In genomic region chr6:30719356-30719755, GRCh38 we compare ENCODE assay signal across 8 cellular contexts. TPM values are rescaled to one million over a fixed set of nuclear protein-coding genes. Genes with fewer than 3 reads are reported as not detected.
DNase-seq lines count a peak whose midpoint lies in the region; ATAC-seq and TF ChIP-seq lines count a peak whose summit lies in the region.

No MANE protein-coding gene starts in this region.

- TF ChIP-seq CTCF in BJ (IDR thresholded peaks at IDR 0.05; ENCODE audit: insufficient read depth, low read depth, low read length) = no peak
- no peak for TF ChIP-seq CTCF in cardiac fibroblast (IDR thresholded peaks at IDR 0.05; ENCODE audit: low read depth, low read length)

- H3K27me3 ChIP-seq in BJ (ENCODE audit: control insufficient read depth, insufficient read depth, low read length) = no peaks in the 10 kb centered on the region
- no peaks in the 10 kb centered on the region for H3K27me3 ChIP-seq in naive thymus-derived CD4-positive, alpha-beta T cell (ENCODE audit: control insufficient read depth in 2 of 2, insufficient read depth in 2 of 2, low read length in 2 of 2)

- no peaks in the 10 kb centered on the region for H3K27me3 Mint-ChIP-seq in naive thymus-derived CD4-positive, alpha-beta T cell

- POLR2A ChIA-PET in BJ (lab: Charles Lee) = no interaction called here
- POLR2A ChIA-PET in naive thymus-derived CD4-positive, alpha-beta T cell (lab: Charles Lee) = interaction anchor here (0.6 to 17.4 kb wide), 7 partner anchors 15 to 149 kb away, joined by 3 to 499 read pairs (median 4); partner anchors contain the start of genes ABCF1 and DHX16

- peak overlapping the region; percentile 90 to 100 (median 97) for H3K4me3 Mint-ChIP-seq in naive thymus-derived CD4-positive, alpha-beta T cell

- peaks cover 12% of the 10 kb centered on the region for H3K36me3 ChIP-seq in BJ (ENCODE audit: control insufficient read depth, insufficient read depth, low read length)
- peaks cover 4 to 24% (median 10%) of the 10 kb centered on the region in 3 experiments for H3K36me3 ChIP-seq in naive thymus-derived CD4-positive, alpha-beta T cell (ENCODE audit: control insufficient read depth in 2 of 3, insufficient read depth in 3 of 3, low read length in 3 of 3)

- peak overlapping the region; percentile 93 for H3K27ac ChIP-seq in naive thymus-derived CD4-positive, alpha-beta T cell (ENCODE audit: low read depth, low read length)

- no peaks in the 10 kb centered on the region for H3K9me3 ChIP-seq in naive thymus-derived CD4-positive, alpha-beta T cell (ENCODE audit: control insufficient read depth in 2 of 3, low read length in 3 of 3)

- H3K27ac Mint-ChIP-seq in naive thymus-derived CD4-positive, alpha-beta T cell = peak overlapping the region; percentile 90 to 98 (median 96)

- peaks cover 39 to 75% (median 64%) of the 10 kb centered on the region in 7 donors for H3K4me1 Mint-ChIP-seq in naive thymus-derived CD4-positive, alpha-beta T cell

- intact Hi-C loops in naive thymus-derived CD4-positive, alpha-beta T cell (cut with micrococcal nuclease) = loop anchor here (5.0 kb wide), 3 partner anchors 483 to 997 kb away; partner anchors contain the start of genes HLA-C (in 1 of the 2) and HLA-F (in 1 of the 2)

- H3K4me3 ChIP-seq in BJ (ENCODE audit: low read depth, low read length) = peak overlapping the region; percentile 51
- peak overlapping the region; percentile 98 for H3K4me3 ChIP-seq in Jurkat, Clone E6-1 (ENCODE audit: low read length)
- H3K4me3 ChIP-seq in cardiac fibroblast (replicated peaks in 1 of 2; ENCODE audit: low read depth in 2 of 2, low read length in 2 of 2) = peak overlapping the region; percentile 52 to 95
- H3K4me3 ChIP-seq in naive thymus-derived CD4-positive, alpha-beta T cell (ENCODE audit: low read length) = peak overlapping the region; percentile 97

- CTCF ChIA-PET in BJ (lab: Yijun Ruan, JAX) = interaction anchor here (20.5 kb wide), 1 partner anchor 42 kb away, joined by 387 read pairs; the partner anchor contains the start of gene DHX16
- CTCF ChIA-PET in naive thymus-derived CD4-positive, alpha-beta T cell (lab: Charles Lee) = interaction anchor here (0.5 to 10.2 kb wide), 5 partner anchors 38 to 939 kb away, joined by 3 to 304 read pairs (median 4); partner anchors contain the start of gene DHX16

- peaks cover 0 to 7% (median 0%) of the 10 kb centered on the region in 11 donors for H3K9me3 Mint-ChIP-seq in naive thymus-derived CD4-positive, alpha-beta T cell

- ATAC-seq in naive thymus-derived CD4-positive, alpha-beta T cell = no peak
- ATAC-seq in HG02840 (IDR thresholded peaks at IDR 0.05; ENCODE audit: low FRiP score, unreplicated experiment) (no peak), HG02610 (IDR thresholded peaks at IDR 0.05; ENCODE audit: unreplicated experiment) (no peak)

- DNase-seq in BJ (ENCODE audit: low read depth) = no peak
- DNase-seq in Jurkat, Clone E6-1 (ENCODE audit: low read depth, low spot score) = no peak
- DNase-seq in cardiac fibroblast (ENCODE audit: low read depth in 2 of 2) = no peak
- DNase-seq in naive thymus-derived CD4-positive, alpha-beta T cell = no peak
- DNase-seq in cerebellar nuclear complex (lab: John Stamatoyannopoulos, UW) = no peak
- DNase-seq in LoVo (ENCODE audit: low spot score) = no peak

- peaks cover 6 to 58% (median 18%) of the 10 kb centered on the region in 5 donors for H3K36me3 Mint-ChIP-seq in naive thymus-derived CD4-positive, alpha-beta T cell

- H3K4me1 ChIP-seq in naive thymus-derived CD4-positive, alpha-beta T cell (ENCODE audit: control insufficient read depth in 2 of 2, insufficient read depth in 2 of 2, low read length in 2 of 2) = peaks cover 26 to 39% of the 10 kb centered on the region in 2 donors

RNA-seq across cellular contexts. Expression of gene TUBB, which starts 0.8 kb away (rescaled TPM):
- 1,140 and 1,840 TPM in 2 replicates for polyA plus RNA-seq in BJ (2011; rRNA removed)
- polyA minus RNA-seq in BJ (2011; rRNA and poly(A)+ RNA removed) = 739 and 1,365 TPM in 2 replicates
- 2,432 TPM for polyA plus RNA-seq in Jurkat, Clone E6-1 (2012; ENCODE audit: insufficient read depth, insufficient read length)
- total RNA-seq in naive thymus-derived CD4-positive, alpha-beta T cell = 100 to 1,000 TPM in 4 of 5 experiments, 10 to 100 TPM in 1; 86.7 to 930 (median 242) TPM
- polyA plus RNA-seq in naive thymus-derived CD4-positive, alpha-beta T cell = 100 to 1,000 TPM; 107 to 151 TPM

RNA-seq across cellular contexts. Expression of gene MDC1, which starts 2.3 kb away (rescaled TPM):
- polyA plus RNA-seq in BJ (2011; rRNA removed) = 5.1 and 7.5 TPM in 2 replicates
- polyA minus RNA-seq in BJ (2011; rRNA and poly(A)+ RNA removed) = 5.0 and 24.5 TPM in 2 replicates
- polyA plus RNA-seq in Jurkat, Clone E6-1 (2012; ENCODE audit: insufficient read depth, insufficient read length) = 75.5 TPM
- total RNA-seq in naive thymus-derived CD4-positive, alpha-beta T cell = 10 to 100 TPM; 40.3 to 78.9 (median 62.0) TPM
- polyA plus RNA-seq in naive thymus-derived CD4-positive, alpha-beta T cell = 10 to 100 TPM in 1 of 2 donors, 1 to 10 TPM in 1; 4.5 to 11.0 TPM

RNA-seq across cellular contexts. Expression of gene FLOT1, which starts 23.1 kb away (rescaled TPM):
- polyA plus RNA-seq in BJ (2011; rRNA removed) = 205 and 292 TPM in 2 replicates
- polyA minus RNA-seq in BJ (2011; rRNA and poly(A)+ RNA removed) = 68.5 and 104 TPM in 2 replicates
- polyA plus RNA-seq in Jurkat, Clone E6-1 (2012; ENCODE audit: insufficient read depth, insufficient read length) = 139 TPM
- 100 to 1,000 TPM in 1 of 5 experiments, 10 to 100 TPM in 4; 59.4 to 204 (median 81.3) TPM for total RNA-seq in naive thymus-derived CD4-positive, alpha-beta T cell
- 100 to 1,000 TPM; 107 to 132 TPM for polyA plus RNA-seq in naive thymus-derived CD4-positive, alpha-beta T cell

RNA-seq across cellular contexts. Expression of gene IER3, which starts 25.0 kb away (rescaled TPM):
- 43.7 and 51.7 TPM in 2 replicates for polyA plus RNA-seq in BJ (2011; rRNA removed)
- 24.5 and 28.3 TPM in 2 replicates for polyA minus RNA-seq in BJ (2011; rRNA and poly(A)+ RNA removed)
- polyA plus RNA-seq in Jurkat, Clone E6-1 (2012; ENCODE audit: insufficient read depth, insufficient read length) = 17.7 TPM
- total RNA-seq in naive thymus-derived CD4-positive, alpha-beta T cell = 10 to 100 TPM; 10.8 to 69.9 (median 26.7) TPM
- polyA plus RNA-seq in naive thymus-derived CD4-positive, alpha-beta T cell = 1 to 10 TPM; 2.2 to 2.8 TPM

RNA-seq across cellular contexts. Expression of gene NRM, which starts 28.6 kb away (rescaled TPM):
- 12.6 and 19.7 TPM in 2 replicates for polyA plus RNA-seq in BJ (2011; rRNA removed)
- polyA minus RNA-seq in BJ (2011; rRNA and poly(A)+ RNA removed) = 8.8 and 13.5 TPM in 2 replicates
- polyA plus RNA-seq in Jurkat, Clone E6-1 (2012; ENCODE audit: insufficient read depth, insufficient read length) = 75.0 TPM
- total RNA-seq in naive thymus-derived CD4-positive, alpha-beta T cell = 10 to 100 TPM in 1 of 5 experiments, 1 to 10 TPM in 4; 2.3 to 29.4 (median 3.1) TPM
- polyA plus RNA-seq in naive thymus-derived CD4-positive, alpha-beta T cell = 1 to 10 TPM; 7.2 to 7.6 TPM
